In genomic region chr15:72670656-72671352, GRCh38 we compare ENCODE assay signal across 1 cellular context.
TF ChIP-seq lines count a peak whose summit lies in the region.
"Not testable (repeated sequence)": the region's sequence is repeated elsewhere in the genome, so short reads cannot be mapped to it uniquely, and the experiment has no call there.

No MANE protein-coding gene starts in this region.

TF ChIP-seq in K562, 482 proteins besides CTCF, POLR2A, EP300 and RAD21:
- TF ChIP-seq MNT (conservative IDR thresholded peaks at IDR 0.05) (0 out of 4 replicates have a peak, but pooled peaks of 1 of the 2 experiments have one; percentile 1), TFAP4 (CRISPR knock-in tag; IDR thresholded peaks at IDR 0.05; ENCODE audit: borderline replicate concordance) (peak; percentile 65), NRF1 (conservative IDR thresholded peaks at IDR 0.05 in 1 of 2, IDR thresholded peaks at IDR 0.05 in 1 of 2) (peak in 1 of 2 experiments; percentile 25; a peak in 1 of 4 replicates), MTA3 (IDR thresholded peaks at IDR 0.05; ENCODE audit: borderline replicate concordance) (peak; percentile 42; the same call in 1 of the 2 replicates), RCOR1 (IDR thresholded peaks at IDR 0.05; ENCODE audit: borderline replicate concordance in 1 of 2, low read depth in 2 of 2, low read length in 2 of 2) (0 out of 4 replicates have a peak, but pooled peaks of 1 of the 2 experiments have one; percentile 21), ATF7 (IDR thresholded peaks at IDR 0.05) (0 out of 2 replicates have a peak, but pooled peaks have one; percentile 20), ZNF740 (CRISPR knock-in tag; IDR thresholded peaks at IDR 0.05) (0 out of 2 replicates have a peak, but pooled peaks have one; percentile 34), YY1 (IDR thresholded peaks at IDR 0.05; ENCODE audit: borderline replicate concordance in 1 of 3, control insufficient read depth in 1 of 3, extremely low read depth in 1 of 3, insufficient read depth in 3 of 3, insufficient read length in 1 of 3, insufficient replicate concordance in 2 of 3, low read depth in 1 of 3, low read length in 2 of 3) (peak in 1 of 3 experiments; percentile 18), XRCC5 (IDR thresholded peaks at IDR 0.05; ENCODE audit: low read depth, low read length) (peak; percentile 50; the same call in 1 of the 2 replicates), PKNOX1 (IDR thresholded peaks at IDR 0.05) (0 out of 2 replicates have a peak, but pooled peaks have one; percentile 18)
- not testable (repeated sequence) for TF ChIP-seq ZNF740 (tag; IDR thresholded peaks at IDR 0.05)
